8 cellular contexts compared by ENCODE assay signal in genomic region chr18:50307738-50308470, GRCh38. TPM values are rescaled to one million over a fixed set of nuclear protein-coding genes. Genes with fewer than 3 reads are reported as not detected.
DNase-seq lines count a peak whose midpoint lies in the region; TF ChIP-seq lines count a peak whose summit lies in the region.

No MANE protein-coding gene starts in this region.

- H3K4me1 ChIP-seq in DOHH2 (ENCODE audit: control insufficient read depth, low read length) (peaks cover 35% of the 10 kb centered on the region), Loucy (ENCODE audit: insufficient read depth, low read length, poor library complexity, severe bottlenecking) (peaks cover 11% of the 10 kb centered on the region)

- H3K4me2 ChIP-seq in DOHH2 (ENCODE audit: low read length), result peak overlapping the region; percentile 86
- H3K4me2 ChIP-seq in Loucy (ENCODE audit: low read depth, low read length, poor library complexity, severe bottlenecking), result peak overlapping the region; percentile 88

- TF ChIP-seq CTCF in DOHH2 (IDR thresholded peaks at IDR 0.05; ENCODE audit: low read depth, low read length, poor library complexity, severe bottlenecking) (no peak), Loucy (conservative IDR thresholded peaks at IDR 0.05; ENCODE audit: low read length) (no peak), fibroblast of villous mesenchyme (IDR thresholded peaks at IDR 0.05; ENCODE audit: insufficient read depth, low read depth, low read length) (no peak), neural crest cell (conservative IDR thresholded peaks at IDR 0.05) (no peak)

- DNase-seq in H7 (peak; percentile 91), RPMI8226 (peak; percentile 98), fibroblast of villous mesenchyme (ENCODE audit: low read depth) (peak; percentile 94), neural crest cell (ENCODE audit: low read depth, low spot score) (peak; percentile 73)
- DNase-seq in activated effector memory CD4-positive, alpha-beta T cell treated with Interleukin-2 at 50 U/mL for 16 hours, result peak; percentile 80

- no peaks in the 10 kb centered on the region for H3K36me3 ChIP-seq in DOHH2 (ENCODE audit: control insufficient read depth, low read length)
- H3K36me3 ChIP-seq in H7 (replicated peaks; ENCODE audit: control insufficient read depth, insufficient read depth, low read length), result no peaks in the 10 kb centered on the region
- no peaks in the 10 kb centered on the region for H3K36me3 ChIP-seq in Loucy (ENCODE audit: insufficient read depth, low read length)

- peak overlapping the region; percentile 31 for H3K27ac ChIP-seq in DOHH2 (ENCODE audit: low read depth, low read length)

- H3K9me2 ChIP-seq in DOHH2 (replicated peaks; ENCODE audit: control insufficient read depth, low read length) (no peaks in the 10 kb centered on the region), Loucy (replicated peaks; ENCODE audit: low read depth, low read length) (no peaks in the 10 kb centered on the region)

- H3K36me3 Mint-ChIP-seq in neural crest cell (ENCODE audit: low read depth), result peaks cover 2% of the 10 kb centered on the region
- H3K36me3 Mint-ChIP-seq in stimulated activated naive CD8-positive, alpha-beta T cell treated with anti-CD3 and anti-CD28 coated beads, Interleukin-15, Interleukin-2, amounts not matched to agents 100 ng/mL and 50 ng/mL, for 24 hours (ENCODE audit: low read depth), result no peaks in the 10 kb centered on the region

- no peak overlapping the region for H3K27ac Mint-ChIP-seq in neural crest cell (ENCODE audit: unreplicated experiment)
- peak overlapping the region; percentile 90 for H3K27ac Mint-ChIP-seq in stimulated activated naive CD8-positive, alpha-beta T cell treated with anti-CD3 and anti-CD28 coated beads, Interleukin-15, Interleukin-2, amounts not matched to agents 100 ng/mL and 50 ng/mL, for 24 hours

- peaks cover 4% of the 10 kb centered on the region for H3F3A ChIP-seq in DOHH2 (ENCODE audit: control insufficient read depth, insufficient read depth)
- H3F3A ChIP-seq in Loucy (ENCODE audit: low read depth), result no peaks in the 10 kb centered on the region

- peaks cover 5% of the 10 kb centered on the region; the same call in 1 of the 2 replicates for H3K9me3 ChIP-seq in DOHH2 (ENCODE audit: control insufficient read depth, insufficient read depth, low read length)
- peaks cover 4% of the 10 kb centered on the region; the same call in 1 of the 2 replicates for H3K9me3 ChIP-seq in Loucy (ENCODE audit: insufficient read depth, low read depth, low read length)

- H3K27me3 ChIP-seq in DOHH2 (ENCODE audit: control insufficient read depth, low read length), result no peaks in the 10 kb centered on the region
- H3K27me3 ChIP-seq in H7 (ENCODE audit: control insufficient read depth, insufficient read depth, low read length), result no peaks in the 10 kb centered on the region
- H3K27me3 ChIP-seq in Loucy (ENCODE audit: insufficient read depth, low read length, poor library complexity, severe bottlenecking), result peaks cover 1% of the 10 kb centered on the region

- H3K79me2 ChIP-seq in DOHH2 (ENCODE audit: control insufficient read depth, low read length) (no peaks in the 10 kb centered on the region), Loucy (ENCODE audit: insufficient read depth, low read length) (no peaks in the 10 kb centered on the region)

- H3K27me3 Mint-ChIP-seq in neural crest cell (ENCODE audit: low read depth), result peaks cover 59% of the 10 kb centered on the region
- H3K27me3 Mint-ChIP-seq in stimulated activated naive CD8-positive, alpha-beta T cell treated with anti-CD3 and anti-CD28 coated beads, Interleukin-15, Interleukin-2, amounts not matched to agents 100 ng/mL and 50 ng/mL, for 24 hours, result peaks cover 21% of the 10 kb centered on the region

- peak overlapping the region; percentile 55 for H3K9ac ChIP-seq in Loucy (ENCODE audit: low read depth, low read length, poor library complexity, severe bottlenecking)

- peak overlapping the region; percentile 93 for H2AFZ ChIP-seq in Loucy (ENCODE audit: low read length)

- peak overlapping the region; percentile 75 for H3K4me3 ChIP-seq in DOHH2 (ENCODE audit: low read length)
- peak overlapping the region; percentile 49 for H3K4me3 ChIP-seq in H7 (ENCODE audit: insufficient read depth, low read depth, low read length)
- H3K4me3 ChIP-seq in Loucy (ENCODE audit: low read length, poor library complexity, severe bottlenecking), result peak overlapping the region; percentile 76
- H3K4me3 ChIP-seq in fibroblast of villous mesenchyme (ENCODE audit: low read depth, low read length), result peak overlapping the region; percentile 69

- peaks cover 6% of the 10 kb centered on the region for H3K4me1 Mint-ChIP-seq in neural crest cell
- H3K4me1 Mint-ChIP-seq in stimulated activated naive CD8-positive, alpha-beta T cell treated with anti-CD3 and anti-CD28 coated beads, Interleukin-15, Interleukin-2, amounts not matched to agents 100 ng/mL and 50 ng/mL, for 24 hours (ENCODE audit: low read depth), result peaks cover 25% of the 10 kb centered on the region

- H4K20me1 ChIP-seq in DOHH2 (ENCODE audit: control insufficient read depth, insufficient read depth, low read depth, low read length), result no peaks in the 10 kb centered on the region
- no peaks in the 10 kb centered on the region for H4K20me1 ChIP-seq in Loucy (ENCODE audit: insufficient read depth, low read length, poor library complexity, severe bottlenecking)

- peak overlapping the region; percentile 93 for H3K4me3 Mint-ChIP-seq in neural crest cell
- peak overlapping the region; percentile 92 for H3K4me3 Mint-ChIP-seq in stimulated activated naive CD8-positive, alpha-beta T cell treated with anti-CD3 and anti-CD28 coated beads, Interleukin-15, Interleukin-2, amounts not matched to agents 100 ng/mL and 50 ng/mL, for 24 hours

- H3K9me3 Mint-ChIP-seq in neural crest cell, result peaks cover 4% of the 10 kb centered on the region
- H3K9me3 Mint-ChIP-seq in stimulated activated naive CD8-positive, alpha-beta T cell treated with anti-CD3 and anti-CD28 coated beads, Interleukin-15, Interleukin-2, amounts not matched to agents 100 ng/mL and 50 ng/mL, for 24 hours, result no peaks in the 10 kb centered on the region

RNA-seq across cellular contexts. Expression of gene CXXC1, which starts 20.4 kb away (rescaled TPM):
- total RNA-seq in H7 (2014; rRNA removed; shearing (Covaris generic)), result 55.1 and 59.3 TPM in 2 replicates
- total RNA-seq in fibroblast of villous mesenchyme, result 30.2 and 31.2 TPM in 2 replicates
- total RNA-seq in neural crest cell, result 101 and 108 TPM in 2 replicates

RNA-seq across cellular contexts. Expression of gene MBD1, which starts 26.6 kb away (rescaled TPM):
- 57.6 and 58.3 TPM in 2 replicates for total RNA-seq in H7 (2014; rRNA removed; shearing (Covaris generic))
- total RNA-seq in fibroblast of villous mesenchyme (69.5 and 70.9 TPM in 2 replicates), neural crest cell (65.2 and 77.2 TPM in 2 replicates)

RNA-seq across cellular contexts. Expression of gene CFAP53, which starts 41.6 kb away (rescaled TPM):
- 0.33 TPM in 1 of 2 replicates, not detected in the other for total RNA-seq in H7 (2014; rRNA removed; shearing (Covaris generic))
- under 0.01 and 0.32 TPM in 2 replicates for total RNA-seq in fibroblast of villous mesenchyme
- 0.54 and 0.84 TPM in 2 replicates for total RNA-seq in neural crest cell

Comparison
In these comparisons a context has a peak if more than half of its experiments do, and no peak if none do; other contexts are left out.
1. Peak in every context shown above with its lines: DNase-seq, H3K4me3 ChIP-seq and H3K27ac ChIP-seq.